ENCODE assay signal across 18 cellular contexts in the genomic region with DNA sequence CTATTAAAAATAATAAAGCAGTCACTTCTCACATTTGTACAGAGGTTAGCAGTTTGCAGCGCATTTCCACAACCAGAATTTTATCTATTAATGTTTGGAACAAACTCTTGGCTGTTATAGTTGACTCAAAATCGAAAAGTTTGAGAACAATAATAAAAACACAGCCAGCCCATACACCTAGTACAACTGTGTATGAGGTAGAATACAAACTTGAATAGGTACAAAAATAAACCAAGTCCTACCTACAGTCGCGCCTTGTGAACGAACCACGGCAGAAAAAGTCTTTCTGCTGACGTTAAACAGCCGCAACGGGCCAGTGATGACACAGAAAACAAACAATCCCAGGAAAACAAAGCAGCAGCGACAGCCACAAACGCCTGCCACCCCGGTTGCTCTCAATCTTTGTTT. TPM values are rescaled to one million over a fixed set of nuclear protein-coding genes. Genes with fewer than 3 reads are reported as not detected.
A peak's percentile ranks its signal among the peaks of the same experiment; 100 is the strongest.
DNase-seq lines count a peak whose midpoint lies in the region; ATAC-seq, FAIRE-seq and TF ChIP-seq lines count a peak whose summit lies in the region.
"Had no signal": no experiment of that assay in that cellular context is flagged by ENCODE, and none has a peak within 500 bp of the region (broad histone marks: within the 10 kb centered on the region; RNA-seq: fewer than 3 reads in every experiment).

No MANE protein-coding gene starts in this region.

- peaks cover 3% of the 10 kb centered on the region for H3K9me3 Mint-ChIP-seq in activated CD4-positive, alpha-beta T cell treated with anti-CD3 and anti-CD28 coated beads, Interleukin-2, amount 10 ng/mL, durations not matched to agents 24 days and 14 days
- H3K9me3 Mint-ChIP-seq in T-helper 2 cell treated with Interferon-gamma antibody and Interleukin-4, amounts not matched to agents 5 μg/mL and 100 μg/mL, for 36 hours, result no peaks in the 10 kb centered on the region
- no peaks in the 10 kb centered on the region for H3K9me3 Mint-ChIP-seq in neural crest cell

- H3K27ac Mint-ChIP-seq in activated CD4-positive, alpha-beta T cell treated with anti-CD3 and anti-CD28 coated beads, Interleukin-2, amount 10 ng/mL, durations not matched to agents 24 days and 14 days, result peak overlapping the region; percentile 53
- H3K27ac Mint-ChIP-seq in T-helper 2 cell treated with Interferon-gamma antibody and Interleukin-4, amounts not matched to agents 5 μg/mL and 100 μg/mL, for 36 hours, result no peak overlapping the region
- no peak overlapping the region for H3K27ac Mint-ChIP-seq in neural crest cell (ENCODE audit: unreplicated experiment)

- ATAC-seq in GM21381 (IDR thresholded peaks at IDR 0.05; ENCODE audit: unreplicated experiment), result no peak
- ATAC-seq: body of pancreas, esophagus mucosa, HCT116 had no signal

- no peak for FAIRE-seq in urothelium cell line (lab: Jason Lieb, UNC)
- FAIRE-seq: islet of Langerhans had no signal

- peaks cover 11% of the 10 kb centered on the region for H3K4me1 Mint-ChIP-seq in activated CD4-positive, alpha-beta T cell treated with anti-CD3 and anti-CD28 coated beads, Interleukin-2, amount 10 ng/mL, durations not matched to agents 24 days and 14 days
- peaks cover 16% of the 10 kb centered on the region for H3K4me1 Mint-ChIP-seq in T-helper 2 cell treated with Interferon-gamma antibody and Interleukin-4, amounts not matched to agents 5 μg/mL and 100 μg/mL, for 36 hours (ENCODE audit: low read depth)
- peaks cover 15% of the 10 kb centered on the region for H3K4me1 Mint-ChIP-seq in neural crest cell

- no peak for DNase-seq in activated CD4-positive, alpha-beta T cell treated with anti-CD3 and anti-CD28 coated beads, Interleukin-2, amount 10 ng/mL, durations not matched to agents 24 days and 14 days
- no peak for DNase-seq in activated CD4-positive, alpha-beta T cell treated with anti-CD3 and anti-CD28 coated beads, Interleukin-2, amount 50 U/mL, for 4 hours
- no peak for DNase-seq in T-helper 2 cell treated with Interferon-gamma antibody and Interleukin-4, amounts not matched to agents 5 μg/mL and 100 μg/mL, for 36 hours (ENCODE audit: low spot score)
- DNase-seq in erythroblast (lab: John Stamatoyannopoulos, UW), result peak; percentile 17 to 31
- no peak for DNase-seq in neural crest cell (ENCODE audit: low read depth, low spot score)
- no peak for DNase-seq in NCI-H345 treated with DMSO at 0.1 percent for 48 hours (lab: John Stamatoyannopoulos, UW; ENCODE audit: unreplicated experiment)
- no peak for DNase-seq in urothelium cell line (ENCODE audit: low spot score)
- DNase-seq: ACHN, DMS79 treated with DMSO at 0.1 percent for 48 hours, NCI-H1436, SW 1271 had no signal

- no peak for TF ChIP-seq CTCF in neural crest cell (conservative IDR thresholded peaks at IDR 0.05)

- H3K36me3 Mint-ChIP-seq in activated CD4-positive, alpha-beta T cell treated with anti-CD3 and anti-CD28 coated beads, Interleukin-2, amount 10 ng/mL, durations not matched to agents 24 days and 14 days (ENCODE audit: low read depth), result peaks cover 9% of the 10 kb centered on the region
- peaks cover 5% of the 10 kb centered on the region for H3K36me3 Mint-ChIP-seq in T-helper 2 cell treated with Interferon-gamma antibody and Interleukin-4, amounts not matched to agents 5 μg/mL and 100 μg/mL, for 36 hours (ENCODE audit: low read depth)
- H3K36me3 Mint-ChIP-seq in neural crest cell (ENCODE audit: low read depth), result peaks cover 4% of the 10 kb centered on the region

- H3K4me3 Mint-ChIP-seq in activated CD4-positive, alpha-beta T cell treated with anti-CD3 and anti-CD28 coated beads, Interleukin-2, amount 10 ng/mL, durations not matched to agents 24 days and 14 days, result peak overlapping the region; percentile 28
- peak overlapping the region; percentile 43 for H3K4me3 Mint-ChIP-seq in T-helper 2 cell treated with Interferon-gamma antibody and Interleukin-4, amounts not matched to agents 5 μg/mL and 100 μg/mL, for 36 hours
- peak overlapping the region; percentile 59 for H3K4me3 Mint-ChIP-seq in neural crest cell

- intact Hi-C loops in activated CD4-positive, alpha-beta T cell treated with anti-CD3 and anti-CD28 coated beads, Interleukin-2, amount 10 ng/mL, durations not matched to agents 24 days and 14 days (cut with micrococcal nuclease), result no loop called here

- H3K27me3 Mint-ChIP-seq in activated CD4-positive, alpha-beta T cell treated with anti-CD3 and anti-CD28 coated beads, Interleukin-2, amount 10 ng/mL, durations not matched to agents 24 days and 14 days, result peaks cover 82% of the 10 kb centered on the region
- peaks cover 91% of the 10 kb centered on the region for H3K27me3 Mint-ChIP-seq in T-helper 2 cell treated with Interferon-gamma antibody and Interleukin-4, amounts not matched to agents 5 μg/mL and 100 μg/mL, for 36 hours (ENCODE audit: low read depth)
- H3K27me3 Mint-ChIP-seq in neural crest cell (ENCODE audit: low read depth), result peaks cover 94% of the 10 kb centered on the region

- TF ChIP-seq POLR2A in erythroblast (IDR thresholded peaks at IDR 0.05; ENCODE audit: low read length), result no peak

RNA-seq across cellular contexts. Expression of gene FOXL2, which starts 3.2 kb away (rescaled TPM):
- not detected in 2 replicates for total RNA-seq in activated CD4-positive, alpha-beta T cell treated with anti-CD3 and anti-CD28 coated beads, Interleukin-2, amount 10 ng/mL, durations not matched to agents 24 days and 14 days
- 0.09 TPM in 2 replicates for total RNA-seq in neural crest cell
- total RNA-seq: esophagus mucosa, spleen, urinary bladder had no signal

RNA-seq across cellular contexts. Expression of gene FOXL2NB, which starts 3.3 kb away (rescaled TPM):
- not detected in 2 replicates for total RNA-seq in activated CD4-positive, alpha-beta T cell treated with anti-CD3 and anti-CD28 coated beads, Interleukin-2, amount 10 ng/mL, durations not matched to agents 24 days and 14 days
- not detected in 2 replicates for total RNA-seq in neural crest cell
- total RNA-seq: esophagus mucosa, spleen, urinary bladder had no signal

Comparison
In these comparisons a context has a peak if more than half of its experiments do, and no peak if none do; other contexts are left out.
1. DNase-seq: peak in erythroblast (2 of 2); none in activated CD4-positive, alpha-beta T cell treated with anti-CD3 and anti-CD28 coated beads, Interleukin-2, amount 10 ng/mL, durations not matched to agents 24 days and 14 days (single experiment), activated CD4-positive, alpha-beta T cell treated with anti-CD3 and anti-CD28 coated beads, Interleukin-2, amount 50 U/mL, for 4 hours (0 of 2), T-helper 2 cell treated with Interferon-gamma antibody and Interleukin-4, amounts not matched to agents 5 μg/mL and 100 μg/mL, for 36 hours (single experiment), neural crest cell (single experiment), NCI-H345 treated with DMSO at 0.1 percent for 48 hours (single experiment) and urothelium cell line (single experiment).
2. Peak in every context shown above with its lines, with median percentiles within 50 percentile points of each other: H3K4me3 Mint-ChIP-seq.